Comparison of ENCODE assay signal across 8 cellular contexts in genomic region chrX:70433848-70434351, GRCh38. TPM values are rescaled to one million over a fixed set of nuclear protein-coding genes. Genes with fewer than 3 reads are reported as not detected.
DNase-seq lines count a peak whose midpoint lies in the region; ATAC-seq and TF ChIP-seq lines count a peak whose summit lies in the region.

No MANE protein-coding gene starts in this region.

- WGBS in lung, 2 donors = 0 to 29% methylated on average over 12 to 37 of the region's 37 CpGs

- no peaks in the 10 kb centered on the region for H3K36me3 ChIP-seq in lung (ENCODE audit: control insufficient read depth in 2 of 2, insufficient read depth in 2 of 2, low read length in 2 of 2)

- DNase-seq in AG04450 (ENCODE audit: low read depth, low spot score) = no peak
- peak; percentile 24 for DNase-seq in NCI-H524 treated with DMSO at 0.1 percent for 48 hours (lab: John Stamatoyannopoulos, UW)
- peak; percentile 46 to 47 for DNase-seq in activated CD4-positive, alpha-beta T cell treated with anti-CD3 and anti-CD28 coated beads, Interleukin-2, amount 50 U/mL, for 24 hours (ENCODE audit: low read depth in 1 of 2, low spot score in 1 of 2)
- DNase-seq in dorsolateral prefrontal cortex = peak in 9 of 10 donors; percentile 48 to 84 (median 73)
- DNase-seq in lung (ENCODE audit: low spot score) = peak; percentile 62
- DNase-seq in stimulated activated CD8-positive, alpha-beta memory T cell treated with anti-CD3 and anti-CD28 coated beads, Interleukin-12 subunit alpha, Interleukin-12 subunit beta, amount 100 ng/mL, for 4 hours (ENCODE audit: low read depth) = peak; percentile 55

- H3K27me3 ChIP-seq in AG04450 (ENCODE audit: control insufficient read depth, insufficient read depth, low read length) (no peaks in the 10 kb centered on the region), dorsolateral prefrontal cortex (peaks cover 0 to 80% (median 26%) of the 10 kb centered on the region in 45 donors), lung (ENCODE audit: control insufficient read depth, insufficient read depth) (no peaks in the 10 kb centered on the region)

- TF ChIP-seq CTCF in AG04450 (IDR thresholded peaks at IDR 0.05; ENCODE audit: low read depth, low read length) (peak; percentile 59), dorsolateral prefrontal cortex (IDR thresholded peaks at IDR 0.05 in 54 of 56, conservative IDR thresholded peaks at IDR 0.05 in 2 of 56; ENCODE audit: low read depth in 1 of 56, partially characterized antibody in 56 of 56) (peak in 55 of 56 donors; percentile 37 to 83 (median 68)), lung (IDR thresholded peaks at IDR 0.05; ENCODE audit: control extremely low read depth, extremely low read depth) (peak; percentile 34)

- intact Hi-C loops in dorsolateral prefrontal cortex (cut with DNase I) = loop anchor here (5.0 to 10.0 kb wide), 2 partner anchors 299 to 302 kb away; partner anchors contain the start of gene IGBP1 (in 2 of the 2)

- POLR2A ChIA-PET in AG04450 (lab: Yijun Ruan, JAX) = no interaction called here

- peaks cover 0 to 2% of the 10 kb centered on the region in 2 donors for H3K4me1 ChIP-seq in lung (ENCODE audit: control insufficient read depth in 2 of 2, insufficient read depth in 2 of 2, low read length in 2 of 2)

- H3K4me3 ChIP-seq in AG04450 (ENCODE audit: low read depth, low read length) (peak overlapping the region; percentile 78), dorsolateral prefrontal cortex (peak overlapping the region; percentile 39 to 81 (median 67)), lung (peak overlapping the region; percentile 59)

- H3K9me3 ChIP-seq in AG04450 (ENCODE audit: control insufficient read depth, insufficient read depth, low read length) (no peaks in the 10 kb centered on the region), lung (ENCODE audit: control insufficient read depth in 2 of 2, insufficient read depth in 1 of 2, low read length in 1 of 2) (no peaks in the 10 kb centered on the region)

- ATAC-seq in GM18867 (IDR thresholded peaks at IDR 0.05; ENCODE audit: unreplicated experiment) = peak; percentile 65
- peak; percentile 67 for ATAC-seq in HG03103 (IDR thresholded peaks at IDR 0.05; ENCODE audit: low read depth, unreplicated experiment)
- peak; percentile 84 for ATAC-seq in lung (ENCODE audit: insufficient read depth, low FRiP score)

- H3K27ac ChIP-seq in AG04450 (ENCODE audit: low read depth, low read length) (peak overlapping the region; percentile 83), dorsolateral prefrontal cortex (peak overlapping the region in 55 of 59 donors; percentile 25 to 89 (median 78)), lung (ENCODE audit: low read depth in 1 of 2, low read length in 1 of 2) (peak overlapping the region; percentile 48 to 79)

- CTCF ChIA-PET in AG04450 (lab: Charles Lee) = interaction anchor here (0.6 to 3.7 kb wide), 10 partner anchors 10 to 300 kb away, joined by 3 to 19 read pairs (median 4); partner anchors contain the start of genes GDPD2 and IGBP1

RNA-seq across cellular contexts. Expression of gene DLG3, which starts 10.7 kb away (rescaled TPM):
- polyA plus RNA-seq in AG04450 (2011; rRNA removed) (28.3 and 29.2 TPM in 2 replicates), lung (10 to 100 TPM in 1 of 2 donors, 1 to 10 TPM in 1; 9.3 to 10.5 TPM)
- polyA minus RNA-seq in AG04450 (2011; rRNA and poly(A)+ RNA removed) = 22.5 and 22.7 TPM in 2 replicates
- total RNA-seq in dorsolateral prefrontal cortex (10 to 100 TPM; 14.3 to 83.4 (median 53.5) TPM), lung (10 to 100 TPM; 26.7 to 31.5 TPM)

RNA-seq across cellular contexts. Expression of gene GDPD2, which starts 10.8 kb away (rescaled TPM):
- polyA plus RNA-seq in AG04450 (2011; rRNA removed) (not detected in 2 replicates), lung (not detected)
- not detected in 2 replicates for polyA minus RNA-seq in AG04450 (2011; rRNA and poly(A)+ RNA removed)
- total RNA-seq in dorsolateral prefrontal cortex (10 to 100 TPM in 12 of 120 experiments, 1 to 10 TPM in 107, under 1 TPM in 1; 0.74 to 14.8 (median 6.0) TPM), lung (not detected)
